23 cellular contexts compared by ENCODE assay signal in the genomic region with DNA sequence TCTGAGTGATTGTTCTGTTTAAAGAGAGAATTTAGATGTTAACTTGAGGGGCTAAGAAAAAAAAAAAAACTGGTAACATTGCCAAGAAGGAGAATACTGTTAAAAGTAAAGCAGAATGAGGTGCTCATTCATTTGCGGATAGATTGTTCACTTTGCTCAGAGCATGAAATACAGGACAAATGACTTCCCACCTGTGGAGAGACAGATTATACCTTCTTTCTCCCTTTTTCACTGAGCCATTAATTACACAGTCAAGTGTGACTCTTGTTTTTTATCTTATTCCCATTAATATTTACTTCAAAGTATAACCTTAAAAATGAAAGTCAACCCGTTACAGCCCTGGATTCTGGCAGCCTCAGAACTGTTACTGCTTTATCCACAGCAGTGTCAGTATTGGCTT.
"Had no signal": no experiment of that assay in that cellular context is flagged by ENCODE, and none has a peak within 500 bp of the region (broad histone marks: within the 10 kb centered on the region; RNA-seq: fewer than 3 reads in every experiment).

No MANE protein-coding gene starts in this region.

- H3K9me3 ChIP-seq: gastrocnemius medialis, lower lobe of right lung, ovary, psoas muscle, sigmoid colon, testis, tibial artery had no signal

- H3K27ac ChIP-seq: epithelial cell of prostate, gastrocnemius medialis, lower lobe of right lung, ovary, psoas muscle, sigmoid colon, stomach, testis, tibial artery had no signal

- H3K4me3 ChIP-seq: gastrocnemius medialis, lower lobe of right lung, ovary, psoas muscle, sigmoid colon, stomach, testis, tibial artery had no signal

- H3K27me3 ChIP-seq: gastrocnemius medialis, ovary, sigmoid colon, stomach, testis, tibial artery had no signal

- H3K36me3 ChIP-seq: gastrocnemius medialis, lower lobe of right lung, ovary, sigmoid colon, stomach, tibial artery had no signal

- H3K4me1 ChIP-seq: gastrocnemius medialis, psoas muscle, sigmoid colon, stomach, testis, tibial artery had no signal

- DNase-seq: effector CD8-positive, alpha-beta T cell; endodermal cell; foreskin fibroblast; gastrocnemius medialis; head of caudate nucleus; left ventricle myocardium superior; lower lobe of right lung; natural killer cell; occipital lobe; ovary; posterior cingulate gyrus; psoas muscle; right cardiac atrium; sigmoid colon; stimulated activated CD4-positive, alpha-beta T cell treated with anti-CD3 and anti-CD28 coated beads, Interleukin-2, amount 100 ng/mL, for 24 hours; stimulated activated CD4-positive, alpha-beta T cell treated with anti-CD3 and anti-CD28 coated beads, Interleukin-4, amount 100 ng/mL, for 24 hours; stimulated activated naive CD4-positive, alpha-beta T cell treated with Interleukin-2 at 50 U/mL for 16 hours; stomach; testis; tibial artery had no signal

- ATAC-seq: esophagus mucosa; gastrocnemius medialis; left ventricle myocardium superior; lower lobe of right lung; natural killer cell; psoas muscle; right cardiac atrium; stimulated activated effector memory CD8-positive, alpha-beta T cell treated with anti-CD3 and anti-CD28 coated beads, Interleukin-12 subunit alpha, Interleukin-12 subunit beta, amount 100 ng/mL, for 72 hours had no signal
